ENCODE assay signal across 2 cellular contexts in the genomic region with DNA sequence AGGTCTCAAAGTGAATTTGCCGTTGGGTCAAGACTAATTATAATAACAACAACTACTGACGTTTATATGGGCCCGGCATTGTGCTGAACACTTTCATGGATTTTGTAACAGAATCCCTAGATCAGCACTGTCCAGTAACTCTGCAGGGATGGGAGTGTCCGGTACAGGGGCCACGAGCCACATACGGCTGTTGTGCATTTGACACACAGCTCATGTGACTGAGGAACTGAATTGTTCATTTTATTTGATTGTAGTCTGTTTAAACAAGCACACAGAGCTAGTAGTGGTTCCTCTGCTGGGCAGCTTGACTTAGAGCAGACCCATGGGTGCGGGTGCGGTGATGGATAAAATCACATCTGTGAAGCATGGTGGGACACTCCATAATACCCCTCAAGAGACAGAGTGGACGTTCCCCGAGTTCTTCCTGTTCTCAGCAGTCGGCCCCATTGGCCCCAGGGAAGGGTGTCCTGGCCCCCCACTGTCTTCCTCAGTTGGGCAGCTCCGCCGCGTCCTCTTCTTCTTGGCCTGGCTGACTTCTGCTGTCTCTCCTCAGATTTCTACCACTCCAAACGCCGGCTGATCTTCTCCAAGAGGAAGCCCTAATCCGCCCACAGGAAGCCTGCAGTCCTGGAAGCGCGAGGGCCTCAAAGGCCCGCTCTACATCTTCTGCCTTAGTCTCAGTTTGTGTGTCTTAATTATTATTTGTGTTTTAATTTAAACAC.
TF ChIP-seq lines count a peak whose summit lies in the region.

No MANE protein-coding gene starts in this region.

TF ChIP-seq in GM12878, 131 proteins besides CTCF, POLR2A, EP300 and RAD21 (continues in another document):
- TF ChIP-seq, protein P1, sequence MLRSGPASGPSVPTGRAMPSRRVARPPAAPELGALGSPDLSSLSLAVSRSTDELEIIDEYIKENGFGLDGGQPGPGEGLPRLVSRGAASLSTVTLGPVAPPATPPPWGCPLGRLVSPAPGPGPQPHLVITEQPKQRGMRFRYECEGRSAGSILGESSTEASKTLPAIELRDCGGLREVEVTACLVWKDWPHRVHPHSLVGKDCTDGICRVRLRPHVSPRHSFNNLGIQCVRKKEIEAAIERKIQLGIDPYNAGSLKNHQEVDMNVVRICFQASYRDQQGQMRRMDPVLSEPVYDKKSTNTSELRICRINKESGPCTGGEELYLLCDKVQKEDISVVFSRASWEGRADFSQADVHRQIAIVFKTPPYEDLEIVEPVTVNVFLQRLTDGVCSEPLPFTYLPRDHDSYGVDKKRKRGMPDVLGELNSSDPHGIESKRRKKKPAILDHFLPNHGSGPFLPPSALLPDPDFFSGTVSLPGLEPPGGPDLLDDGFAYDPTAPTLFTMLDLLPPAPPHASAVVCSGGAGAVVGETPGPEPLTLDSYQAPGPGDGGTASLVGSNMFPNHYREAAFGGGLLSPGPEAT (IDR thresholded peaks at IDR 0.05; ENCODE audit: low read depth) = no peak
- TF ChIP-seq MTA3 (IDR thresholded peaks at IDR 0.05; ENCODE audit: borderline replicate concordance, low read length) (no peak), MTA2 (IDR thresholded peaks at IDR 0.05; ENCODE audit: low read depth) (no peak), ZNF384 (IDR thresholded peaks at IDR 0.05; ENCODE audit: borderline replicate concordance, low read depth, low read length) (no peak), HDGF (IDR thresholded peaks at IDR 0.05) (no peak), SRF (IDR thresholded peaks at IDR 0.05; ENCODE audit: low read depth in 2 of 2, low read length in 2 of 2) (no peak), HDAC6 (IDR thresholded peaks at IDR 0.05; ENCODE audit: unreplicated experiment) (no peak), PML (IDR thresholded peaks at IDR 0.05; ENCODE audit: low read length) (peak; percentile 36; the same call in 1 of the 2 replicates), ZNF217 (IDR thresholded peaks at IDR 0.05) (no peak), SPI1 (IDR thresholded peaks at IDR 0.05; ENCODE audit: borderline replicate concordance, insufficient read depth, low read depth, low read length) (no peak), RCOR1 (conservative IDR thresholded peaks at IDR 0.05; ENCODE audit: low read depth, low read length) (no peak), ATF7 (IDR thresholded peaks at IDR 0.05; ENCODE audit: low read depth) (no peak), SIX5 (IDR thresholded peaks at IDR 0.05; ENCODE audit: low read depth, low read length, severe bottlenecking) (no peak), SUPT20H (IDR thresholded peaks at IDR 0.05; ENCODE audit: borderline replicate concordance, control insufficient read depth, low read depth, low read length) (no peak), CHD4 (IDR thresholded peaks at IDR 0.05) (no peak), NR2C2 (IDR thresholded peaks at IDR 0.05; ENCODE audit: borderline replicate concordance, control insufficient read depth, insufficient read length, low read depth) (no peak), YY1 (IDR thresholded peaks at IDR 0.05; ENCODE audit: low read depth, low read length) (no peak), BACH1 (IDR thresholded peaks at IDR 0.05; ENCODE audit: borderline replicate concordance) (peak; percentile 27; the same call in 1 of the 2 replicates), RB1 (IDR thresholded peaks at IDR 0.05; ENCODE audit: borderline replicate concordance) (no peak), POLR2AphosphoS5 (IDR thresholded peaks at IDR 0.05; ENCODE audit: low read length) (peak; percentile 50; the same call in 1 of the 2 replicates), CBX3 (IDR thresholded peaks at IDR 0.05; ENCODE audit: borderline replicate concordance, low read depth) (no peak)
- TF ChIP-seq, protein P2, sequence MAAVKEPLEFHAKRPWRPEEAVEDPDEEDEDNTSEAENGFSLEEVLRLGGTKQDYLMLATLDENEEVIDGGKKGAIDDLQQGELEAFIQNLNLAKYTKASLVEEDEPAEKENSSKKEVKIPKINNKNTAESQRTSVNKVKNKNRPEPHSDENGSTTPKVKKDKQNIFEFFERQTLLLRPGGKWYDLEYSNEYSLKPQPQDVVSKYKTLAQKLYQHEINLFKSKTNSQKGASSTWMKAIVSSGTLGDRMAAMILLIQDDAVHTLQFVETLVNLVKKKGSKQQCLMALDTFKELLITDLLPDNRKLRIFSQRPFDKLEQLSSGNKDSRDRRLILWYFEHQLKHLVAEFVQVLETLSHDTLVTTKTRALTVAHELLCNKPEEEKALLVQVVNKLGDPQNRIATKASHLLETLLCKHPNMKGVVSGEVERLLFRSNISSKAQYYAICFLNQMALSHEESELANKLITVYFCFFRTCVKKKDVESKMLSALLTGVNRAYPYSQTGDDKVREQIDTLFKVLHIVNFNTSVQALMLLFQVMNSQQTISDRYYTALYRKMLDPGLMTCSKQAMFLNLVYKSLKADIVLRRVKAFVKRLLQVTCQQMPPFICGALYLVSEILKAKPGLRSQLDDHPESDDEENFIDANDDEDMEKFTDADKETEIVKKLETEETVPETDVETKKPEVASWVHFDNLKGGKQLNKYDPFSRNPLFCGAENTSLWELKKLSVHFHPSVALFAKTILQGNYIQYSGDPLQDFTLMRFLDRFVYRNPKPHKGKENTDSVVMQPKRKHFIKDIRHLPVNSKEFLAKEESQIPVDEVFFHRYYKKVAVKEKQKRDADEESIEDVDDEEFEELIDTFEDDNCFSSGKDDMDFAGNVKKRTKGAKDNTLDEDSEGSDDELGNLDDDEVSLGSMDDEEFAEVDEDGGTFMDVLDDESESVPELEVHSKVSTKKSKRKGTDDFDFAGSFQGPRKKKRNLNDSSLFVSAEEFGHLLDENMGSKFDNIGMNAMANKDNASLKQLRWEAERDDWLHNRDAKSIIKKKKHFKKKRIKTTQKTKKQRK (IDR thresholded peaks at IDR 0.05; ENCODE audit: low read depth, low read length) = no peak
- TF ChIP-seq, protein P3, sequence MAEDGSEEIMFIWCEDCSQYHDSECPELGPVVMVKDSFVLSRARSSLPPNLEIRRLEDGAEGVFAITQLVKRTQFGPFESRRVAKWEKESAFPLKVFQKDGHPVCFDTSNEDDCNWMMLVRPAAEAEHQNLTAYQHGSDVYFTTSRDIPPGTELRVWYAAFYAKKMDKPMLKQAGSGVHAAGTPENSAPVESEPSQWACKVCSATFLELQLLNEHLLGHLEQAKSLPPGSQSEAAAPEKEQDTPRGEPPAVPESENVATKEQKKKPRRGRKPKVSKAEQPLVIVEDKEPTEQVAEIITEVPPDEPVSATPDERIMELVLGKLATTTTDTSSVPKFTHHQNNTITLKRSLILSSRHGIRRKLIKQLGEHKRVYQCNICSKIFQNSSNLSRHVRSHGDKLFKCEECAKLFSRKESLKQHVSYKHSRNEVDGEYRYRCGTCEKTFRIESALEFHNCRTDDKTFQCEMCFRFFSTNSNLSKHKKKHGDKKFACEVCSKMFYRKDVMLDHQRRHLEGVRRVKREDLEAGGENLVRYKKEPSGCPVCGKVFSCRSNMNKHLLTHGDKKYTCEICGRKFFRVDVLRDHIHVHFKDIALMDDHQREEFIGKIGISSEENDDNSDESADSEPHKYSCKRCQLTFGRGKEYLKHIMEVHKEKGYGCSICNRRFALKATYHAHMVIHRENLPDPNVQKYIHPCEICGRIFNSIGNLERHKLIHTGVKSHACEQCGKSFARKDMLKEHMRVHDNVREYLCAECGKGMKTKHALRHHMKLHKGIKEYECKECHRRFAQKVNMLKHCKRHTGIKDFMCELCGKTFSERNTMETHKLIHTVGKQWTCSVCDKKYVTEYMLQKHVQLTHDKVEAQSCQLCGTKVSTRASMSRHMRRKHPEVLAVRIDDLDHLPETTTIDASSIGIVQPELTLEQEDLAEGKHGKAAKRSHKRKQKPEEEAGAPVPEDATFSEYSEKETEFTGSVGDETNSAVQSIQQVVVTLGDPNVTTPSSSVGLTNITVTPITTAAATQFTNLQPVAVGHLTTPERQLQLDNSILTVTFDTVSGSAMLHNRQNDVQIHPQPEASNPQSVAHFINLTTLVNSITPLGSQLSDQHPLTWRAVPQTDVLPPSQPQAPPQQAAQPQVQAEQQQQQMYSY (CRISPR knock-in tag; IDR thresholded peaks at IDR 0.05) = no peak

TF ChIP-seq in WTC11, 78 proteins besides CTCF, POLR2A, EP300 and RAD21:
- no peak for TF ChIP-seq SOX15 (CRISPR knock-in tag; IDR thresholded peaks at IDR 0.05)
- no peak for TF ChIP-seq ZNF138 (CRISPR knock-in tag; conservative IDR thresholded peaks at IDR 0.05)
- TF ChIP-seq ZBTB21 (CRISPR knock-in tag; IDR thresholded peaks at IDR 0.05; ENCODE audit: borderline replicate concordance) = no peak
- TF ChIP-seq, protein P4, sequence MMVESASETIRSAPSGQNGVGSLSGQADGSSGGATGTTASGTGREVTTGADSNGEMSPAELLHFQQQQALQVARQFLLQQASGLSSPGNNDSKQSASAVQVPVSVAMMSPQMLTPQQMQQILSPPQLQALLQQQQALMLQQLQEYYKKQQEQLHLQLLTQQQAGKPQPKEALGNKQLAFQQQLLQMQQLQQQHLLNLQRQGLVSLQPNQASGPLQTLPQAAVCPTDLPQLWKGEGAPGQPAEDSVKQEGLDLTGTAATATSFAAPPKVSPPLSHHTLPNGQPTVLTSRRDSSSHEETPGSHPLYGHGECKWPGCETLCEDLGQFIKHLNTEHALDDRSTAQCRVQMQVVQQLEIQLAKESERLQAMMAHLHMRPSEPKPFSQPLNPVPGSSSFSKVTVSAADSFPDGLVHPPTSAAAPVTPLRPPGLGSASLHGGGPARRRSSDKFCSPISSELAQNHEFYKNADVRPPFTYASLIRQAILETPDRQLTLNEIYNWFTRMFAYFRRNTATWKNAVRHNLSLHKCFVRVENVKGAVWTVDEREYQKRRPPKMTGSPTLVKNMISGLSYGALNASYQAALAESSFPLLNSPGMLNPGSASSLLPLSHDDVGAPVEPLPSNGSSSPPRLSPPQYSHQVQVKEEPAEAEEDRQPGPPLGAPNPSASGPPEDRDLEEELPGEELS (CRISPR knock-in tag; IDR thresholded peaks at IDR 0.05) = no peak
